In the genomic region with DNA sequence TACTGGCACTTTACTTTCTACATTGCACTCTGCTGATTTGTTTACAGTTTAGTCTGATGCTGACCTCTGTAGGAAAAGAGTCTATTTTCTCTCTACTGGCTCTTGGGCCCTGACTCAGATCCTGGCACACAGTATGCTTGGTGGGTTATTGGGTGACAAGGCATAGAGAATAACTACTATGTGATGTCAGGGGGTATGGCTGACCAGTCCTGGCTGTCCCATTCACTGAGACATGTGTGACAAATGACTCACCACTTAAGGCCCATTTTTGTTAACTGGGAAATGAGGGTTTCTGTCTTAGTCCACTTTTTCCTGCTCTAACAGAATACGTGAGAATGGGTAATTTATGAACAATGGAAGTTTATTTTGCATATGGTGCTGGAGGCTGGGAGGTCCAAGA, we compare ENCODE assay signal across 1 cellular context.
TF ChIP-seq lines count a peak whose summit lies in the region.

No MANE protein-coding gene starts in this region.

TF ChIP-seq in GM12878, 131 proteins besides CTCF, POLR2A, EP300 and RAD21 (continued from another document):
- TF ChIP-seq, protein P1, sequence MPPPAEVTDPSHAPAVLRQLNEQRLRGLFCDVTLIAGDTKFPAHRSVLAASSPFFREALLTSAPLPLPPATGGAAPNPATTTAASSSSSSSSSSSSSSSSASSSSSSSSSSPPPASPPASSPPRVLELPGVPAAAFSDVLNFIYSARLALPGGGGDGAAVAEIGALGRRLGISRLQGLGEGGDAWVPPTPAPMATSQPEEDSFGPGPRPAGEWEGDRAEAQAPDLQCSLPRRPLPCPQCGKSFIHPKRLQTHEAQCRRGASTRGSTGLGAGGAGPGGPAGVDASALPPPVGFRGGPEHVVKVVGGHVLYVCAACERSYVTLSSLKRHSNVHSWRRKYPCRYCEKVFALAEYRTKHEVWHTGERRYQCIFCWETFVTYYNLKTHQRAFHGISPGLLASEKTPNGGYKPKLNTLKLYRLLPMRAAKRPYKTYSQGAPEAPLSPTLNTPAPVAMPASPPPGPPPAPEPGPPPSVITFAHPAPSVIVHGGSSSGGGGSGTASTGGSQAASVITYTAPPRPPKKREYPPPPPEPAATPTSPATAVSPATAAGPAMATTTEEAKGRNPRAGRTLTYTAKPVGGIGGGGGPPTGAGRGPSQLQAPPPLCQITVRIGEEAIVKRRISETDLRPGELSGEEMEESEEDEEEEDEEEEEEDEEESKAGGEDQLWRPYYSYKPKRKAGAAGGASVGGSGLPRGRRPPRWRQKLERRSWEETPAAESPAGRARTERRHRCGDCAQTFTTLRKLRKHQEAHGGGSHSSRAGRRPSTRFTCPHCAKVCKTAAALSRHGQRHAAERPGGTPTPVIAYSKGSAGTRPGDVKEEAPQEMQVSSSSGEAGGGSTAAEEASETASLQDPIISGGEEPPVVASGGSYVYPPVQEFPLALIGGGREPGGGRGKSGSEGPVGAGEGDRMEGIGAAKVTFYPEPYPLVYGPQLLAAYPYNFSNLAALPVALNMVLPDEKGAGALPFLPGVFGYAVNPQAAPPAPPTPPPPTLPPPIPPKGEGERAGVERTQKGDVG (CRISPR knock-in tag; IDR thresholded peaks at IDR 0.05) = no peak
- TF ChIP-seq, protein P2, sequence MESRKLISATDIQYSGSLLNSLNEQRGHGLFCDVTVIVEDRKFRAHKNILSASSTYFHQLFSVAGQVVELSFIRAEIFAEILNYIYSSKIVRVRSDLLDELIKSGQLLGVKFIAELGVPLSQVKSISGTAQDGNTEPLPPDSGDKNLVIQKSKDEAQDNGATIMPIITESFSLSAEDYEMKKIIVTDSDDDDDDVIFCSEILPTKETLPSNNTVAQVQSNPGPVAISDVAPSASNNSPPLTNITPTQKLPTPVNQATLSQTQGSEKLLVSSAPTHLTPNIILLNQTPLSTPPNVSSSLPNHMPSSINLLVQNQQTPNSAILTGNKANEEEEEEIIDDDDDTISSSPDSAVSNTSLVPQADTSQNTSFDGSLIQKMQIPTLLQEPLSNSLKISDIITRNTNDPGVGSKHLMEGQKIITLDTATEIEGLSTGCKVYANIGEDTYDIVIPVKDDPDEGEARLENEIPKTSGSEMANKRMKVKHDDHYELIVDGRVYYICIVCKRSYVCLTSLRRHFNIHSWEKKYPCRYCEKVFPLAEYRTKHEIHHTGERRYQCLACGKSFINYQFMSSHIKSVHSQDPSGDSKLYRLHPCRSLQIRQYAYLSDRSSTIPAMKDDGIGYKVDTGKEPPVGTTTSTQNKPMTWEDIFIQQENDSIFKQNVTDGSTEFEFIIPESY (IDR thresholded peaks at IDR 0.05) = no peak
- TF ChIP-seq FOXM1 (IDR thresholded peaks at IDR 0.05; ENCODE audit: low read depth, low read length) (peak; percentile 48; the same call in 1 of the 2 replicates), SREBF2 (IDR thresholded peaks at IDR 0.05; ENCODE audit: low read length) (no peak)
